In the genomic region with DNA sequence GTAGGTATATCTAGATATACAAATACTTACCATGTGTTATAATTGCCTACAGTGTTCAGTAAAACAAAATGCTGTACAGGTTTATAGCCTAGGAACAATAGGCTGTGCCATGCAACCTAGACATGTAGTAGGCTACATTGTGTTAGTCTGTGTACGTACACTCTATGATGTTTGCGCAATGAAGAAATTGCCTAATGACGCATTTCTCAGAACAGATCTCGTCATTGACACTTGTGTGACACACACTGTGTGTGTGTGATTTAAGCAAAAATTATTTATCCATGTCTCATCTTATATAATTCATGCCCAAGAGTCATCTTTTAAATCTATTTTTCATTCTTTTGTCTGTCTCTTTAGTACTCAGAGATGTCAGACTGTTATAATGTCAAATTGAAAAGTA, we compare ENCODE assay signal across 25 cellular contexts.
"Had no signal": no experiment of that assay in that cellular context is flagged by ENCODE, and none has a peak within 500 bp of the region (broad histone marks: within the 10 kb centered on the region; RNA-seq: fewer than 3 reads in every experiment).

No MANE protein-coding gene starts in this region.

- H3K4me3 ChIP-seq: breast epithelium, SK-N-MC had no signal

- H3K27me3 ChIP-seq: breast epithelium had no signal

- H3K36me3 ChIP-seq: breast epithelium had no signal

- H3K9me3 Mint-ChIP-seq: activated naive CD4-positive, alpha-beta T cell treated with anti-CD3 and anti-CD28 coated beads, Interleukin-2, amount 50 U/mL, for 24 hours had no signal

- H3K4me3 Mint-ChIP-seq: activated B cell treated with CpG ODN at 0.5 μM for 24 hours; activated CD4-positive, alpha-beta T cell treated with anti-CD3 and anti-CD28 coated beads, Interleukin-2, amount 10 ng/mL, durations not matched to agents 24 days and 14 days; activated CD8-positive, alpha-beta memory T cell treated with anti-CD3 and anti-CD28 coated beads, Interleukin-2, amount 10 ng/mL, durations not matched to agents 7 days and 5 days; activated naive CD4-positive, alpha-beta T cell treated with anti-CD3 and anti-CD28 coated beads, Interleukin-2, amount 50 U/mL, for 24 hours; activated T-cell treated with anti-CD3 and anti-CD28 coated beads, Interleukin-2, amount 50 U/mL, for 24 hours; activated T-helper 1 cell treated with anti-CD3 and anti-CD28 coated beads, Interleukin-12 subunit alpha, Interleukin-12 subunit beta, Interleukin-2, Interleukin-4 antibody, amounts not matched to agents 30 ng/mL and 10 ng/mL and 1 ng/mL, durations not matched to agents 14 hours and 24 hours and 36 hours; T-cell had no signal

- H3K27me3 Mint-ChIP-seq: activated B cell treated with CpG ODN at 0.5 μM for 24 hours; activated CD4-positive, alpha-beta T cell treated with anti-CD3 and anti-CD28 coated beads, Interleukin-2, amount 10 ng/mL, durations not matched to agents 24 days and 14 days; activated CD8-positive, alpha-beta memory T cell treated with anti-CD3 and anti-CD28 coated beads, Interleukin-2, amount 10 ng/mL, durations not matched to agents 7 days and 5 days; activated naive CD4-positive, alpha-beta T cell treated with anti-CD3 and anti-CD28 coated beads, Interleukin-2, amount 50 U/mL, for 24 hours; activated T-cell treated with anti-CD3 and anti-CD28 coated beads, Interleukin-2, amount 50 U/mL, for 24 hours; T-cell had no signal

- H3K4me1 Mint-ChIP-seq: activated B cell treated with CpG ODN at 0.5 μM for 24 hours; activated CD4-positive, alpha-beta T cell treated with anti-CD3 and anti-CD28 coated beads, Interleukin-2, amount 10 ng/mL, durations not matched to agents 24 days and 14 days; activated CD8-positive, alpha-beta memory T cell treated with anti-CD3 and anti-CD28 coated beads, Interleukin-2, amount 10 ng/mL, durations not matched to agents 7 days and 5 days; activated naive CD4-positive, alpha-beta T cell treated with anti-CD3 and anti-CD28 coated beads, Interleukin-2, amount 50 U/mL, for 24 hours; T-cell had no signal

- FAIRE-seq: TTC549 had no signal

- DNase-seq: activated B cell treated with CpG ODN at 0.5 μM for 24 hours; activated CD4-positive, alpha-beta T cell treated with anti-CD3 and anti-CD28 coated beads for 1 hour; activated CD4-positive, alpha-beta T cell treated with anti-CD3 and anti-CD28 coated beads, Interleukin-2, amount 10 ng/mL, durations not matched to agents 24 days and 14 days; activated CD4-positive, alpha-beta T cell treated with anti-CD3 and anti-CD28 coated beads, Interleukin-2, amount 50 U/mL, for 48 hours; activated CD8-positive, alpha-beta memory T cell treated with anti-CD3 and anti-CD28 coated beads, Interleukin-2, amount 10 ng/mL, durations not matched to agents 7 days and 5 days; activated effector memory CD4-positive, alpha-beta T cell treated with Interleukin-2 at 50 U/mL for 16 hours; activated naive CD4-positive, alpha-beta T cell; activated T-cell treated with anti-CD3 and anti-CD28 coated beads, Interleukin-2, amount 50 U/mL, for 24 hours; aorta; caudate nucleus; KBM-7; NCI-H1092; NCI-H1694 treated with DMSO at 0.1 percent for 48 hours; NCI-H2029 treated with DMSO at 0.1 percent for 48 hours; NCI-H524; NCI-H82; T-cell; T-helper 2 cell; T1000 had no signal

- H3K36me3 Mint-ChIP-seq: activated CD8-positive, alpha-beta memory T cell treated with anti-CD3 and anti-CD28 coated beads, Interleukin-2, amount 10 ng/mL, durations not matched to agents 7 days and 5 days; activated naive CD4-positive, alpha-beta T cell treated with anti-CD3 and anti-CD28 coated beads, Interleukin-2, amount 50 U/mL, for 24 hours; T-cell had no signal

- ATAC-seq: activated CD8-positive, alpha-beta memory T cell treated with anti-CD3 and anti-CD28 coated beads, Interleukin-2, amount 10 ng/mL, durations not matched to agents 7 days and 5 days; Right ventricle myocardium inferior; T-cell had no signal

- H3K4me1 ChIP-seq: breast epithelium had no signal

- H3K27ac ChIP-seq: breast epithelium, SK-N-MC had no signal

- H3K27ac Mint-ChIP-seq: activated B cell treated with CpG ODN at 0.5 μM for 24 hours; activated CD4-positive, alpha-beta T cell treated with anti-CD3 and anti-CD28 coated beads, Interleukin-2, amount 10 ng/mL, durations not matched to agents 24 days and 14 days; activated CD8-positive, alpha-beta memory T cell treated with anti-CD3 and anti-CD28 coated beads, Interleukin-2, amount 10 ng/mL, durations not matched to agents 7 days and 5 days; activated naive CD4-positive, alpha-beta T cell treated with anti-CD3 and anti-CD28 coated beads, Interleukin-2, amount 50 U/mL, for 24 hours; activated T-cell treated with anti-CD3 and anti-CD28 coated beads, Interleukin-2, amount 50 U/mL, for 24 hours; activated T-helper 1 cell treated with anti-CD3 and anti-CD28 coated beads, Interleukin-12 subunit alpha, Interleukin-12 subunit beta, Interleukin-2, Interleukin-4 antibody, amounts not matched to agents 30 ng/mL and 10 ng/mL and 1 ng/mL, durations not matched to agents 14 hours and 24 hours and 36 hours; T-cell had no signal
